13 cellular contexts compared by ENCODE assay signal in the genomic region with DNA sequence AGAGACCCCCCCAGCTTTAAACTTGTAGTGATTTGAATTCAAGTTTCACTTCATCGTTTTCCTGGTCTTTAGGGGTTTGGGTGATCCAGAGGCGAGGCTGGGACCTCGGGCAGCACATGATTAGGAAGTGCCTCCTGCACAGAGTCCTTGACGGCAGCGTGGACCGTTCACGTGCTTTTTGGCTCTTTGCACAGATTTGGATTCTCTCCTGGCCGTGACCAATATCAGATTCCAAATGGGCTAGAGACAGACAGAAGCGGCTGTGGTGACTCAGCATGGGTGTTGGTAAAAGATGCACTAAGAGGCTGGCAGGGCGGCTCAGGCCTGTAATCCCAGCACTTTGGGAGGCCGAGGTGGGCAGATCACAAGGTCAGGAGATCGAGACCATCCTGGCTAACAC.
DNase-seq lines count a peak whose midpoint lies in the region; ATAC-seq and TF ChIP-seq lines count a peak whose summit lies in the region.
"Had no signal": no experiment of that assay in that cellular context is flagged by ENCODE, and none has a peak within 500 bp of the region (broad histone marks: within the 10 kb centered on the region; RNA-seq: fewer than 3 reads in every experiment).

No MANE protein-coding gene starts in this region.

- no peak overlapping the region for H3K4me3 ChIP-seq in fibroblast of mammary gland (ENCODE audit: control insufficient read depth, low read depth, low read length)
- H3K4me3 ChIP-seq: left ventricle myocardium inferior had no signal

- H3K9me3 Mint-ChIP-seq in activated T-cell treated with anti-CD3 and anti-CD28 coated beads, Interleukin-2, amount 50 U/mL, for 24 hours: peaks cover 3% of the 10 kb centered on the region
- H3K9me3 Mint-ChIP-seq in stimulated activated naive B cell treated with anti-CD40 and anti-IgM and Interleukin-4, amounts not matched to agents 10 μg/mL and 1 μg/mL and 100 μg/mL, for 72 hours: peaks cover 16 to 19% of the 10 kb centered on the region in 2 donors

- H3K27me3 Mint-ChIP-seq in activated T-cell treated with anti-CD3 and anti-CD28 coated beads, Interleukin-2, amount 50 U/mL, for 24 hours: no peaks in the 10 kb centered on the region
- no peaks in the 10 kb centered on the region for H3K27me3 Mint-ChIP-seq in T-helper 17 cell
- H3K27me3 Mint-ChIP-seq in stimulated activated naive B cell treated with anti-CD40 and anti-IgM and Interleukin-4, amounts not matched to agents 10 μg/mL and 1 μg/mL and 100 μg/mL, for 72 hours: no peaks in the 10 kb centered on the region

- H3K27ac Mint-ChIP-seq in activated T-cell treated with anti-CD3 and anti-CD28 coated beads, Interleukin-2, amount 50 U/mL, for 24 hours: peak overlapping the region; percentile 87
- peak overlapping the region; percentile 95 for H3K27ac Mint-ChIP-seq in T-helper 17 cell
- H3K27ac Mint-ChIP-seq in stimulated activated naive B cell treated with anti-CD40 and anti-IgM and Interleukin-4, amounts not matched to agents 10 μg/mL and 1 μg/mL and 100 μg/mL, for 72 hours: peak overlapping the region; percentile 100

- peaks cover 56% of the 10 kb centered on the region for H3K4me1 Mint-ChIP-seq in activated T-cell treated with anti-CD3 and anti-CD28 coated beads, Interleukin-2, amount 50 U/mL, for 24 hours (ENCODE audit: low read depth)
- peaks cover 43% of the 10 kb centered on the region for H3K4me1 Mint-ChIP-seq in T-helper 17 cell
- H3K4me1 Mint-ChIP-seq in stimulated activated naive B cell treated with anti-CD40 and anti-IgM and Interleukin-4, amounts not matched to agents 10 μg/mL and 1 μg/mL and 100 μg/mL, for 72 hours: peaks cover 60 to 83% of the 10 kb centered on the region in 2 donors

- DNase-seq in activated T-cell treated with anti-CD3 and anti-CD28 coated beads, Interleukin-2, amount 50 U/mL, for 24 hours: no peak
- no peak for DNase-seq in activated T-cell treated with anti-CD3 and anti-CD28 coated beads, Interleukin-2, amount 50 U/mL, for 1 hour
- DNase-seq in T-helper 17 cell: no peak
- DNase-seq in fibroblast of mammary gland (ENCODE audit: low read depth): peak; percentile 88
- DNase-seq in stimulated activated naive B cell treated with anti-CD40 and anti-IgM and Interleukin-4, amounts not matched to agents 10 μg/mL and 1 μg/mL and 100 μg/mL, for 72 hours: no peak
- no peak for DNase-seq in KG1 (lab: John Stamatoyannopoulos, UW)
- DNase-seq: ACHN, left ventricle myocardium inferior, NCI-H1105 treated with DMSO at 0.1 percent for 48 hours, NCI-H446, PC-3 had no signal

- TF ChIP-seq CTCF in fibroblast of mammary gland (conservative IDR thresholded peaks at IDR 0.05; ENCODE audit: control insufficient read depth, insufficient read depth, low read depth, low read length): no peak

- H3K9me3 ChIP-seq in T-helper 17 cell (ENCODE audit: control insufficient read depth, low read length, poor library complexity, severe bottlenecking): no peaks in the 10 kb centered on the region

- H3K4me3 Mint-ChIP-seq in activated T-cell treated with anti-CD3 and anti-CD28 coated beads, Interleukin-2, amount 50 U/mL, for 24 hours: no peak overlapping the region
- no peak overlapping the region for H3K4me3 Mint-ChIP-seq in T-helper 17 cell
- H3K4me3 Mint-ChIP-seq in stimulated activated naive B cell treated with anti-CD40 and anti-IgM and Interleukin-4, amounts not matched to agents 10 μg/mL and 1 μg/mL and 100 μg/mL, for 72 hours: peak overlapping the region; percentile 62 to 74

- H3K36me3 Mint-ChIP-seq in activated T-cell treated with anti-CD3 and anti-CD28 coated beads, Interleukin-2, amount 50 U/mL, for 24 hours (ENCODE audit: low read depth): peaks cover 87% of the 10 kb centered on the region
- peaks cover 11% of the 10 kb centered on the region for H3K36me3 Mint-ChIP-seq in T-helper 17 cell (ENCODE audit: low read depth)
- H3K36me3 Mint-ChIP-seq in stimulated activated naive B cell treated with anti-CD40 and anti-IgM and Interleukin-4, amounts not matched to agents 10 μg/mL and 1 μg/mL and 100 μg/mL, for 72 hours: peaks cover 79 to 87% of the 10 kb centered on the region in 2 donors

- ATAC-seq in T-helper 17 cell (no peak), esophagus mucosa (no peak), GM18498 (IDR thresholded peaks at IDR 0.05; ENCODE audit: unreplicated experiment) (no peak)
- no peak for ATAC-seq in stimulated activated naive B cell treated with anti-CD40 and anti-IgM and Interleukin-4, amounts not matched to agents 10 μg/mL and 1 μg/mL and 100 μg/mL, for 72 hours (replicated peaks)
- ATAC-seq: PC-3 had no signal

Comparison
In these comparisons a context has a peak if more than half of its experiments do, and no peak if none do; other contexts are left out.
1. H3K4me3 Mint-ChIP-seq: peak in stimulated activated naive B cell treated with anti-CD40 and anti-IgM and Interleukin-4, amounts not matched to agents 10 μg/mL and 1 μg/mL and 100 μg/mL, for 72 hours (2 of 2); none in activated T-cell treated with anti-CD3 and anti-CD28 coated beads, Interleukin-2, amount 50 U/mL, for 24 hours (single experiment) and T-helper 17 cell (single experiment).
2. Peak in every context shown above with its lines, with median percentiles within 50 percentile points of each other: H3K27ac Mint-ChIP-seq.